ENCODE assay signal across 1 cellular context in genomic region chr21:32592929-32593502, GRCh38.
TF ChIP-seq lines count a peak whose summit lies in the region.

No MANE protein-coding gene starts in this region.

TF ChIP-seq in HepG2, 621 proteins besides CTCF, POLR2A, EP300 and RAD21 (continued from another document and continues in another):
- TF ChIP-seq RFXAP (CRISPR knock-in tag; IDR thresholded peaks at IDR 0.05; ENCODE audit: borderline replicate concordance) (0 out of 2 replicates have a peak, but pooled peaks have one; percentile 22), E2F5 (CRISPR knock-in tag; conservative IDR thresholded peaks at IDR 0.05) (no peak), PPARG (CRISPR knock-in tag; conservative IDR thresholded peaks at IDR 0.05) (peak; percentile 91), ZNF652 (CRISPR knock-in tag; IDR thresholded peaks at IDR 0.05; ENCODE audit: borderline replicate concordance, low read depth) (peak; percentile 99), ONECUT2 (CRISPR knock-in tag; IDR thresholded peaks at IDR 0.05) (0 out of 2 replicates have a peak, but pooled peaks have one; percentile 23), MED1 (CRISPR knock-in tag; IDR thresholded peaks at IDR 0.05) (peak; percentile 93), SOX13 (IDR thresholded peaks at IDR 0.05) (peak; percentile 86), SOX13 (CRISPR knock-in tag; conservative IDR thresholded peaks at IDR 0.05 in 1 of 2, IDR thresholded peaks at IDR 0.05 in 1 of 2) (peak in 1 of 2 experiments; percentile 92; a peak in 2 of 4 replicates), BCL3 (CRISPR knock-in tag; IDR thresholded peaks at IDR 0.05) (peak; percentile 91), ERF (CRISPR knock-in tag; IDR thresholded peaks at IDR 0.05) (peak; percentile 69; the same call in 1 of the 2 replicates), ZNF580 (CRISPR knock-in tag; IDR thresholded peaks at IDR 0.05; ENCODE audit: borderline replicate concordance, low read depth) (peak; percentile 50), SOX5 (CRISPR knock-in tag; IDR thresholded peaks at IDR 0.05; ENCODE audit: borderline replicate concordance) (peak; percentile 88), GABPA (IDR thresholded peaks at IDR 0.05; ENCODE audit: low read depth, low read length) (no peak), GABPA (CRISPR knock-in tag; IDR thresholded peaks at IDR 0.05; ENCODE audit: low read depth) (peak; percentile 44; the same call in 1 of the 2 replicates), ZNF343 (CRISPR knock-in tag; IDR thresholded peaks at IDR 0.05) (0 out of 2 replicates have a peak, but pooled peaks have one; percentile 37), NONO (IDR thresholded peaks at IDR 0.05) (no peak), NONO (CRISPR knock-in tag; conservative IDR thresholded peaks at IDR 0.05) (peak; percentile 92), RARG (CRISPR knock-in tag; IDR thresholded peaks at IDR 0.05; ENCODE audit: low read depth) (no peak), ZNF318 (CRISPR knock-in tag; IDR thresholded peaks at IDR 0.05) (0 out of 2 replicates have a peak, but pooled peaks have one; percentile 73), UBTF (CRISPR knock-in tag; IDR thresholded peaks at IDR 0.05) (peak; percentile 26), IRF9 (CRISPR knock-in tag; IDR thresholded peaks at IDR 0.05; ENCODE audit: borderline replicate concordance) (no peak; the same call in 1 of the 2 replicates), ZNF282 (IDR thresholded peaks at IDR 0.05; ENCODE audit: partially characterized antibody) (no peak), ZNF589 (CRISPR knock-in tag; conservative IDR thresholded peaks at IDR 0.05) (peak; percentile 68), ZNF407 (CRISPR knock-in tag; IDR thresholded peaks at IDR 0.05; ENCODE audit: not compliant biosample characterization) (no peak), SNAPC5 (CRISPR knock-in tag; IDR thresholded peaks at IDR 0.05; ENCODE audit: borderline replicate concordance) (0 out of 2 replicates have a peak, but pooled peaks have one; percentile 76), RFX5 (IDR thresholded peaks at IDR 0.05; ENCODE audit: low read depth, low read length) (no peak), POGK (CRISPR knock-in tag; conservative IDR thresholded peaks at IDR 0.05) (peak; percentile 85)
